In genomic region chr7:39682042-39682441, GRCh38 we compare ENCODE assay signal across 17 cellular contexts.
"Had no signal": no experiment of that assay in that cellular context is flagged by ENCODE, and none has a peak within 500 bp of the region (broad histone marks: within the 10 kb centered on the region; RNA-seq: fewer than 3 reads in every experiment).

No MANE protein-coding gene starts in this region.

- H3K9me3 Mint-ChIP-seq: activated B cell treated with CpG ODN at 0.5 μM for 24 hours; activated CD4-positive, alpha-beta T cell treated with anti-CD3 and anti-CD28 coated beads, Interleukin-2, amount 10 ng/mL, durations not matched to agents 24 days and 14 days; activated CD8-positive, alpha-beta T cell treated with anti-CD3 and anti-CD28 coated beads for 36 hours; activated naive CD4-positive, alpha-beta T cell treated with anti-CD3 and anti-CD28 coated beads, Interleukin-2, amount 10 ng/mL, durations not matched to agents 7 days and 5 days had no signal

- FAIRE-seq: colon had no signal

- H3K4me3 ChIP-seq: smooth muscle cell, stomach, vagina had no signal

- H3K27me3 Mint-ChIP-seq: activated B cell treated with CpG ODN at 0.5 μM for 24 hours; activated CD4-positive, alpha-beta T cell treated with anti-CD3 and anti-CD28 coated beads, Interleukin-2, amount 10 ng/mL, durations not matched to agents 24 days and 14 days; activated CD8-positive, alpha-beta T cell treated with anti-CD3 and anti-CD28 coated beads for 36 hours; activated naive CD4-positive, alpha-beta T cell treated with anti-CD3 and anti-CD28 coated beads, Interleukin-2, amount 10 ng/mL, durations not matched to agents 7 days and 5 days; naive thymus-derived CD4-positive, alpha-beta T cell had no signal

- H3K36me3 ChIP-seq: stomach, vagina had no signal

- H3K27ac Mint-ChIP-seq: activated B cell treated with CpG ODN at 0.5 μM for 24 hours; activated CD8-positive, alpha-beta T cell treated with anti-CD3 and anti-CD28 coated beads for 36 hours; activated naive CD4-positive, alpha-beta T cell treated with anti-CD3 and anti-CD28 coated beads, Interleukin-2, amount 10 ng/mL, durations not matched to agents 7 days and 5 days had no signal

- ATAC-seq: activated CD8-positive, alpha-beta T cell treated with anti-CD3 and anti-CD28 coated beads for 36 hours; naive thymus-derived CD4-positive, alpha-beta T cell; sciatic nerve had no signal

- H3K9me3 ChIP-seq: stomach, vagina had no signal

- DNase-seq: activated B cell treated with CpG ODN at 0.5 μM for 24 hours; activated CD4-positive, alpha-beta T cell treated with anti-CD3 and anti-CD28 coated beads, Interleukin-2, amount 10 ng/mL, durations not matched to agents 24 days and 14 days; activated CD8-positive, alpha-beta T cell treated with anti-CD3 and anti-CD28 coated beads for 36 hours; activated effector memory CD4-positive, alpha-beta T cell treated with Interleukin-2 at 50 U/mL for 16 hours; activated naive CD4-positive, alpha-beta T cell treated with anti-CD3 and anti-CD28 coated beads, Interleukin-2, amount 10 ng/mL, durations not matched to agents 7 days and 5 days; activated T-cell treated with anti-CD3 and anti-CD28 coated beads, Interleukin-2, amount 50 U/mL, for 1 hour; foreskin melanocyte; kidney glomerular epithelial cell; mesendoderm; naive thymus-derived CD4-positive, alpha-beta T cell; stimulated activated CD4-positive, alpha-beta T cell treated with anti-CD3 and anti-CD28 coated beads, Interleukin-4, amount 100 ng/mL, for 1 hour; stomach; trophoblast cell had no signal

- H3K4me3 Mint-ChIP-seq: activated B cell treated with CpG ODN at 0.5 μM for 24 hours; activated CD4-positive, alpha-beta T cell treated with anti-CD3 and anti-CD28 coated beads, Interleukin-2, amount 10 ng/mL, durations not matched to agents 24 days and 14 days; activated CD8-positive, alpha-beta T cell treated with anti-CD3 and anti-CD28 coated beads for 36 hours; activated naive CD4-positive, alpha-beta T cell treated with anti-CD3 and anti-CD28 coated beads, Interleukin-2, amount 10 ng/mL, durations not matched to agents 7 days and 5 days had no signal

- H3K27ac ChIP-seq: vagina had no signal

- H3K27me3 ChIP-seq: stomach, vagina had no signal
